Comparison of ENCODE assay signal across 8 cellular contexts in the genomic region with DNA sequence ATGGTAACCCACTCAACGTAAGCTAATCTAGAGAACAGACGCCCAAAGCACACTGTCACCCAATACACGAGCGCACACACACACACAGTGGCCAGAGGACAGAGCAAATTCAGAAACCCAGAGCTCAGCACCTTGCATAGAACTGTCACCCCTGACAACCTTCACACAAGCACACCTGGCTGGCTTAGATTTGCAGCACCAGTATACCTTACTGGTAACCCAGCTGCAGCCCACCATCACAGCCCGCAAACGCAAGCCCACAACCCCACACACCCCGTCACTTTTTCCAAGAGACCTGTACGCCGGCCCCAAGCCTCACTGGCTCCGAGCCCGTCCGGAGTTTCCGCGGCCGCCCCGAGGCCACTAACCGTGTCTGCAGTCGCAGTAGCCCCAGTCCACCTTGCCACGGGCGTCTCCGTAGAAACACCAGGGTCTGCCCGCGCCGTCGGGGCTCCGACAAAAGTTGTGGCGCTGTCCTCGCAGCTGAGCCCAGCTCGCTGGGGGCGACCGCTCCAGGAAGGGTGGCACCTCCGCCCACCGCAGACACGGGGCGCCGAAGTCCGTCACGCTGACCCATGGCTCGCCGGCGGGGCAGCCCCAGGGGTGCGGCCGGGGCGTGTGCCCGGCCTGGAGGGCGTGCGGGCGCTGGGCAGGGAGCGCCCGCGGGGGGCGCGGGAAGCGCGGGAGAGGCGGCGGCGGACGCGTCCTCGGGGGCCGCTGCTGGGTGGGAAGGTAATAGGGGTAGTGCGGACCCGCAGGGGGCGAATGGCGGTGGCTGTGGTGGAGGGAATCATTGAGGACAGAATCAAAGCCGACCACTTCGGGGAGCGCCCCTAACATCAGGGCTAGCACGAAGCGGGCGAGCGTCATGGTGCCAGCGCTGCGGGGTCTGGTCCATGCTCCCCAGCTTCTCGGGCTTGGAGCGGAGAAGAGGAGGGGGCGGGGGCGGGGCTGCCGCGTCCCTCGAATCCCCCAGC. TPM values are rescaled to one million over a fixed set of nuclear protein-coding genes. Genes with fewer than 3 reads are reported as not detected.
DNase-seq lines count a peak whose midpoint lies in the region; ATAC-seq and TF ChIP-seq lines count a peak whose summit lies in the region.

No MANE protein-coding gene starts in this region.

- peak in 1 of 7 experiments; percentile 21 for DNase-seq in CD8-positive, alpha-beta T cell
- DNase-seq in SK-N-MC (ENCODE audit: low read depth, low spot score) (no peak), endothelial cell (ENCODE audit: low spot score) (peak; percentile 40), Karpas-422 (no peak), Kasumi-1 (lab: John Stamatoyannopoulos, UW) (no peak)

- H3K27me3 ChIP-seq in CD8-positive, alpha-beta T cell (ENCODE audit: insufficient read depth, low read length) = peaks cover 28% of the 10 kb centered on the region
- H3K27me3 ChIP-seq in mucosa of stomach (ENCODE audit: control insufficient read depth, insufficient read depth, low read length) (peaks cover 14% of the 10 kb centered on the region), Karpas-422 (ENCODE audit: low read length) (no peaks in the 10 kb centered on the region)

- H3K27ac Mint-ChIP-seq in CD8-positive, alpha-beta T cell = no peak overlapping the region
- H3K27ac Mint-ChIP-seq in endothelial cell (ENCODE audit: unreplicated experiment) = peak overlapping the region; percentile 44

- H3K9me3 ChIP-seq in CD8-positive, alpha-beta T cell (ENCODE audit: low read length) = no peaks in the 10 kb centered on the region
- no peaks in the 10 kb centered on the region for H3K9me3 ChIP-seq in SK-N-MC (ENCODE audit: low read depth, low read length)
- no peaks in the 10 kb centered on the region for H3K9me3 ChIP-seq in mucosa of stomach (ENCODE audit: control insufficient read depth, low read length)
- H3K9me3 ChIP-seq in Karpas-422 (ENCODE audit: low read length) = no peaks in the 10 kb centered on the region

- H3K79me2 ChIP-seq in Karpas-422 (ENCODE audit: low read length) = no peaks in the 10 kb centered on the region

- no peaks in the 10 kb centered on the region for H3K36me3 ChIP-seq in CD8-positive, alpha-beta T cell (ENCODE audit: insufficient read depth, low read length)
- H3K36me3 ChIP-seq in SK-N-MC (ENCODE audit: insufficient read depth, low read length) (no peaks in the 10 kb centered on the region), mucosa of stomach (ENCODE audit: control insufficient read depth, insufficient read depth, low read length) (no peaks in the 10 kb centered on the region), Karpas-422 (ENCODE audit: insufficient read depth, low read length) (no peaks in the 10 kb centered on the region)

- H3K9me2 ChIP-seq in Karpas-422 (replicated peaks; ENCODE audit: insufficient read depth, low read length) = no peaks in the 10 kb centered on the region

- H3K4me1 Mint-ChIP-seq in CD8-positive, alpha-beta T cell (ENCODE audit: low read depth) = peaks cover 16% of the 10 kb centered on the region
- H3K4me1 Mint-ChIP-seq in endothelial cell (ENCODE audit: unreplicated experiment) = peaks cover 11% of the 10 kb centered on the region

- H3K4me3 Mint-ChIP-seq in CD8-positive, alpha-beta T cell = peak overlapping the region; percentile 73
- peak overlapping the region; percentile 90 for H3K4me3 Mint-ChIP-seq in endothelial cell (ENCODE audit: unreplicated experiment)

- H3K4me2 ChIP-seq in Karpas-422 (ENCODE audit: low read depth, low read length, poor library complexity, severe bottlenecking) = no peak overlapping the region

- no peaks in the 10 kb centered on the region for H3K36me3 Mint-ChIP-seq in CD8-positive, alpha-beta T cell
- H3K36me3 Mint-ChIP-seq in endothelial cell (ENCODE audit: low read depth, unreplicated experiment) = peaks cover 4% of the 10 kb centered on the region

- H3K27ac ChIP-seq in CD8-positive, alpha-beta T cell (ENCODE audit: low read depth, low read length) = no peak overlapping the region
- no peak overlapping the region for H3K27ac ChIP-seq in SK-N-MC
- no peak overlapping the region for H3K27ac ChIP-seq in Karpas-422 (ENCODE audit: low read length)

- no peak for ATAC-seq in CD8-positive, alpha-beta T cell
- ATAC-seq in GM19372 (IDR thresholded peaks at IDR 0.05; ENCODE audit: low read depth, unreplicated experiment) (peak; percentile 25), HG03280 (IDR thresholded peaks at IDR 0.05; ENCODE audit: unreplicated experiment) (peak; percentile 6)

- H3K27me3 Mint-ChIP-seq in CD8-positive, alpha-beta T cell (ENCODE audit: low read depth) = peaks cover 76% of the 10 kb centered on the region
- H3K27me3 Mint-ChIP-seq in endothelial cell (ENCODE audit: unreplicated experiment) = peaks cover 9% of the 10 kb centered on the region

- H3K9ac ChIP-seq in SK-N-MC (ENCODE audit: insufficient read length) (no peak overlapping the region), mucosa of stomach (ENCODE audit: low read length) (peak overlapping the region; percentile 61), Karpas-422 (ENCODE audit: low read length) (no peak overlapping the region)

- POLR2A ChIA-PET in CD8-positive, alpha-beta T cell (lab: Charles Lee) = no interaction called here

- CTCF ChIA-PET in CD8-positive, alpha-beta T cell (lab: Charles Lee) = interaction anchor here (0.9 to 1.3 kb wide), 2 partner anchors 8 to 68 kb away, joined by 3 read pairs; no protein-coding TSS in a partner anchor

- H3K4me3 ChIP-seq in CD8-positive, alpha-beta T cell (ENCODE audit: low read depth, low read length) = no peak overlapping the region
- H3K4me3 ChIP-seq in SK-N-MC = peak overlapping the region; percentile 76
- peak overlapping the region; percentile 37 for H3K4me3 ChIP-seq in mucosa of stomach (ENCODE audit: low read length)
- H3K4me3 ChIP-seq in Karpas-422 (ENCODE audit: low read length) = no peak overlapping the region

- intact Hi-C loops in CD8-positive, alpha-beta T cell (cut with DNase I, micrococcal nuclease) = loop anchor here in 1 of 2 experiments (2.0 kb wide), 1 partner anchor 71 kb away; no protein-coding TSS in a partner anchor

- H2AFZ ChIP-seq in Karpas-422 (ENCODE audit: low read length) = no peak overlapping the region

- H4K20me1 ChIP-seq in Karpas-422 (ENCODE audit: insufficient read depth, low read depth, low read length) = no peaks in the 10 kb centered on the region

- H3K9me3 Mint-ChIP-seq in CD8-positive, alpha-beta T cell = no peaks in the 10 kb centered on the region
- H3K9me3 Mint-ChIP-seq in endothelial cell (ENCODE audit: unreplicated experiment) = no peaks in the 10 kb centered on the region

- peaks cover 11% of the 10 kb centered on the region for H3K4me1 ChIP-seq in CD8-positive, alpha-beta T cell (ENCODE audit: insufficient read depth, low read length)
- H3K4me1 ChIP-seq in mucosa of stomach (ENCODE audit: control insufficient read depth, insufficient read depth, low read length) = peaks cover 29% of the 10 kb centered on the region
- no peaks in the 10 kb centered on the region for H3K4me1 ChIP-seq in Karpas-422 (ENCODE audit: low read length)

- no peak for TF ChIP-seq CTCF in CD8-positive, alpha-beta T cell (IDR thresholded peaks at IDR 0.05)
- TF ChIP-seq CTCF in endothelial cell (IDR thresholded peaks at IDR 0.05; ENCODE audit: unreplicated experiment) = no peak

RNA-seq across cellular contexts. Expression of a gene that starts 0.7 kb away (rescaled TPM):
- not detected for total RNA-seq in CD8-positive, alpha-beta T cell
- total RNA-seq in endothelial cell (ENCODE audit: unreplicated experiment) = 0.77 TPM
- not detected in 2 replicates for total RNA-seq in Karpas-422 (2014; rRNA removed; shearing (Covaris generic); ENCODE audit: low replicate concordance)

Comparison
In these comparisons a context has a peak if more than half of its experiments do, and no peak if none do; other contexts are left out.
1. H3K4me3 ChIP-seq: peak in SK-N-MC (single experiment) and mucosa of stomach (single experiment); none in CD8-positive, alpha-beta T cell (single experiment) and Karpas-422 (single experiment).